ENCODE assay signal across 10 cellular contexts in genomic region chr9:136345281-136346156, GRCh38. TPM values are rescaled to one million over a fixed set of nuclear protein-coding genes. Genes with fewer than 3 reads are reported as not detected.
DNase-seq lines count a peak whose midpoint lies in the region; ATAC-seq and TF ChIP-seq lines count a peak whose summit lies in the region.
"Had no signal": no experiment of that assay in that cellular context is flagged by ENCODE, and none has a peak within 500 bp of the region (broad histone marks: within the 10 kb centered on the region; RNA-seq: fewer than 3 reads in every experiment).

No MANE protein-coding gene starts in this region.

- no peak for TF ChIP-seq POLR2A in ovary (IDR thresholded peaks at IDR 0.05)

- H3K9me3 ChIP-seq in mammary epithelial cell (replicated peaks; ENCODE audit: insufficient read depth, low read length) (no peaks in the 10 kb centered on the region), ovary (no peaks in the 10 kb centered on the region)
- H3K9me3 ChIP-seq: SJSA1 had no signal

- no peaks in the 10 kb centered on the region for H3K36me3 Mint-ChIP-seq in HFFc6 (ENCODE audit: low read depth)

- dilution Hi-C loops in mammary epithelial cell (cut with HindIII; ENCODE audit: low sequenced_read_pairs): no loop called here

- TF ChIP-seq CTCF in HFFc6 (IDR thresholded peaks at IDR 0.05) (peak; percentile 75), mammary epithelial cell (conservative IDR thresholded peaks at IDR 0.05 in 1 of 2, IDR thresholded peaks at IDR 0.05 in 1 of 2; ENCODE audit: extremely low read depth in 1 of 2, insufficient read depth in 1 of 2, low read depth in 1 of 2, low read length in 2 of 2) (peak in 1 of 2 donors; percentile 43), ovary (IDR thresholded peaks at IDR 0.05) (peak in 1 of 3 donors; percentile 10)

- peak overlapping the region; percentile 56 for H3K9ac ChIP-seq in mammary epithelial cell (ENCODE audit: insufficient read depth, low read length)

- H4K20me1 ChIP-seq in mammary epithelial cell (ENCODE audit: insufficient read depth, low read length): no peaks in the 10 kb centered on the region

- no peaks in the 10 kb centered on the region for H3K9me3 Mint-ChIP-seq in HFFc6
- no peaks in the 10 kb centered on the region for H3K9me3 Mint-ChIP-seq in stimulated activated naive CD8-positive, alpha-beta T cell treated with anti-CD3 and anti-CD28 coated beads, Interleukin-15, amount 100 ng/mL, for 72 hours

- TF ChIP-seq EP300 in ovary (IDR thresholded peaks at IDR 0.05): no peak

- DNase-seq in HFFc6 (peak; percentile 55), mammary epithelial cell (peak; percentile 76), iPS-NIHi7 (ENCODE audit: extremely low spot score) (peak; percentile 75), stromal cell of bone marrow (ENCODE audit: low read depth) (peak; percentile 38), ovary (no peak), SKM-1 (lab: John Stamatoyannopoulos, UW; ENCODE audit: unreplicated experiment) (no peak)
- no peak for DNase-seq in stimulated activated naive CD8-positive, alpha-beta T cell treated with anti-CD3 and anti-CD28 coated beads, Interleukin-15, amount 100 ng/mL, for 72 hours

- ATAC-seq in stimulated activated naive CD8-positive, alpha-beta T cell treated with anti-CD3 and anti-CD28 coated beads, Interleukin-15, amount 100 ng/mL, for 72 hours: no peak
- ATAC-seq in GM18502 (IDR thresholded peaks at IDR 0.05; ENCODE audit: poor library complexity, unreplicated experiment): no peak

- 2% methylated on average over 27 of the region's 43 CpGs for WGBS in mammary epithelial cell (ENCODE audit: low coverage, missing lambda C conversion rate)
- 46 to 66% (median 59%) methylated on average over 42 to 43 of the region's 43 CpGs for WGBS in ovary, 3 donors

- H3K27me3 Mint-ChIP-seq in HFFc6 (ENCODE audit: insufficient read depth): peaks cover 13% of the 10 kb centered on the region
- no peaks in the 10 kb centered on the region for H3K27me3 Mint-ChIP-seq in stimulated activated naive CD8-positive, alpha-beta T cell treated with anti-CD3 and anti-CD28 coated beads, Interleukin-15, amount 100 ng/mL, for 72 hours

- peak overlapping the region; percentile 74 for H3K27ac Mint-ChIP-seq in HFFc6
- H3K27ac Mint-ChIP-seq in stimulated activated naive CD8-positive, alpha-beta T cell treated with anti-CD3 and anti-CD28 coated beads, Interleukin-15, amount 100 ng/mL, for 72 hours: no peak overlapping the region

- BruUV-seq in mammary epithelial cell (replicated peaks; lab: Mats Ljungman, UMichigan): no TSS peak

- H3K4me1 ChIP-seq in mammary epithelial cell (ENCODE audit: insufficient read depth, low read length) (peaks cover 51% of the 10 kb centered on the region), ovary (ENCODE audit: insufficient read depth) (peaks cover 4% of the 10 kb centered on the region)
- H3K4me1 ChIP-seq: SJSA1 had no signal

- H3K27ac ChIP-seq in mammary epithelial cell (ENCODE audit: insufficient read depth, low read depth, low read length): peak overlapping the region; percentile 34
- no peak overlapping the region for H3K27ac ChIP-seq in ovary
- H3K27ac ChIP-seq: SJSA1 had no signal

- intact Hi-C loops in mammary epithelial cell (cut with micrococcal nuclease): loop anchor here (1.0 kb wide), 2 partner anchors 18 to 286 kb away; partner anchors contain the start of gene DNLZ
- intact Hi-C loops in ovary (cut with DNase I): no loop called here

- H3K4me1 Mint-ChIP-seq in HFFc6 (ENCODE audit: low read depth): peaks cover 18% of the 10 kb centered on the region
- H3K4me1 Mint-ChIP-seq in stimulated activated naive CD8-positive, alpha-beta T cell treated with anti-CD3 and anti-CD28 coated beads, Interleukin-15, amount 100 ng/mL, for 72 hours: peaks cover 5% of the 10 kb centered on the region

- H3K27me3 ChIP-seq in mammary epithelial cell (ENCODE audit: insufficient read depth, low read length) (no peaks in the 10 kb centered on the region), ovary (no peaks in the 10 kb centered on the region)
- H3K27me3 ChIP-seq: SJSA1 had no signal

- no peaks in the 10 kb centered on the region for H3K36me3 ChIP-seq in mammary epithelial cell (ENCODE audit: insufficient read depth, low read length)
- H3K36me3 ChIP-seq in ovary: no peaks in the 10 kb centered on the region

- CTCF ChIA-PET in mammary epithelial cell (lab: Charles Lee; ENCODE audit: low non-redundant PET): interaction anchor here (0.8 to 1.6 kb wide), 2 partner anchors 17 to 18 kb away, joined by 6 to 8 read pairs; partner anchors contain the start of gene DNLZ

- peaks cover 33% of the 10 kb centered on the region for H3K79me2 ChIP-seq in mammary epithelial cell (ENCODE audit: insufficient read depth, low read length)

- peak overlapping the region; percentile 95 for H3K4me2 ChIP-seq in mammary epithelial cell (ENCODE audit: insufficient read depth, low read depth, low read length)

- H3K4me3 ChIP-seq in mammary epithelial cell (replicated peaks in 1 of 3; ENCODE audit: insufficient read depth in 1 of 3, low read depth in 2 of 3, low read length in 3 of 3): peak overlapping the region; percentile 54 to 61 (median 58)
- no peak overlapping the region for H3K4me3 ChIP-seq in ovary
- H3K4me3 ChIP-seq: SJSA1 had no signal

- in situ Hi-C loops in mammary epithelial cell (cut with MboI; ENCODE audit: low sequenced_read_pairs in 2 of 2): loop anchor here in 1 of 2 donors (25.0 kb wide), 1 partner anchor 292 kb away; no protein-coding TSS in a partner anchor

- peak overlapping the region; percentile 84 for H2AFZ ChIP-seq in mammary epithelial cell (ENCODE audit: low read depth, low read length)

- H3K4me3 Mint-ChIP-seq in HFFc6: peak overlapping the region; percentile 53; the same call in 1 of the 2 replicates
- no peak overlapping the region for H3K4me3 Mint-ChIP-seq in stimulated activated naive CD8-positive, alpha-beta T cell treated with anti-CD3 and anti-CD28 coated beads, Interleukin-15, amount 100 ng/mL, for 72 hours

RNA-seq across cellular contexts. Expression of gene DNLZ, which starts 18.0 kb away (rescaled TPM):
- total RNA-seq in HFFc6 (2021; fragmentation: NEBNext Ultra II Directional; extraction: Animal tissue kit (Norgen Biotek cat#: 25700)): 10 to 100 TPM; 28.5 to 33.3 (median 30.4) TPM
- total RNA-seq in mammary epithelial cell (10 to 100 TPM; 11.7 to 33.9 TPM), ovary (10 to 100 TPM; 14.4 to 33.3 (median 24.2) TPM)
- polyA plus RNA-seq in mammary epithelial cell (13.8 TPM), ovary (10 to 100 TPM in 1 of 2 donors, 1 to 10 TPM in 1; 1.8 to 10.3 TPM)
- not detected for polyA minus RNA-seq in mammary epithelial cell

RNA-seq across cellular contexts. Expression of gene GPSM1, which starts 18.2 kb away (rescaled TPM):
- total RNA-seq in HFFc6 (2021; fragmentation: NEBNext Ultra II Directional; extraction: Animal tissue kit (Norgen Biotek cat#: 25700)): 10 to 100 TPM; 50.9 to 60.2 (median 55.0) TPM
- total RNA-seq in mammary epithelial cell (10 to 100 TPM; 34.3 to 34.4 TPM), ovary (10 to 100 TPM; 14.1 to 65.4 (median 36.4) TPM)
- polyA plus RNA-seq in mammary epithelial cell (9.1 TPM), ovary (10 to 100 TPM in 1 of 2 donors, under 1 TPM in 1; 0.57 to 26.6 TPM)
- polyA minus RNA-seq in mammary epithelial cell: 2.2 TPM

RNA-seq across cellular contexts. Expression of gene CARD9, which starts 27.9 kb away (rescaled TPM):
- total RNA-seq in HFFc6 (2021; fragmentation: NEBNext Ultra II Directional; extraction: Animal tissue kit (Norgen Biotek cat#: 25700)): 10 to 100 TPM in 2 of 6 experiments, 1 to 10 TPM in 4; 2.9 to 19.0 (median 3.2) TPM
- total RNA-seq in mammary epithelial cell (1 to 10 TPM in 1 of 2 donors, under 1 TPM in 1; 0.47 to 1.0 TPM), ovary (1 to 10 TPM in 4 of 7 donors, under 1 TPM in 3; 0.48 to 3.5 (median 1.3) TPM)
- polyA plus RNA-seq in mammary epithelial cell (0.14 TPM), ovary (under 1 TPM in 1 of 2 donors, not detected in 1; 0.61 TPM)
- not detected for polyA minus RNA-seq in mammary epithelial cell

RNA-seq across cellular contexts. Expression of gene CCDC187, which starts 41.6 kb away (rescaled TPM):
- not detected for total RNA-seq in HFFc6 (2021; fragmentation: NEBNext Ultra II Directional; extraction: Animal tissue kit (Norgen Biotek cat#: 25700))
- total RNA-seq in mammary epithelial cell (under 1 TPM in 1 of 2 donors, not detected in 1; 0.05 TPM), ovary (10 to 100 TPM in 1 of 7 donors, 1 to 10 TPM in 2, under 1 TPM in 3, not detected in 1; 0.03 to 15.7 (median 1.2) TPM)
- polyA plus RNA-seq in mammary epithelial cell (not detected), ovary (under 1 TPM; 0.02 to 0.05 TPM)
- not detected for polyA minus RNA-seq in mammary epithelial cell
- total RNA-seq: glomerular endothelial cell, SJSA1 had no signal

RNA-seq across cellular contexts. Expression of gene SNAPC4, which starts 54.5 kb away (rescaled TPM):
- total RNA-seq in HFFc6 (2021; fragmentation: NEBNext Ultra II Directional; extraction: Animal tissue kit (Norgen Biotek cat#: 25700)): 1 to 10 TPM; 6.2 to 9.4 (median 6.5) TPM
- total RNA-seq in mammary epithelial cell (1 to 10 TPM; 7.0 to 9.2 TPM), ovary (1 to 10 TPM; 5.4 to 9.6 (median 8.9) TPM)
- polyA plus RNA-seq in mammary epithelial cell (2.9 TPM), ovary (1 to 10 TPM; 3.7 to 7.3 TPM)
- 0.52 TPM for polyA minus RNA-seq in mammary epithelial cell

Comparison
In these comparisons a context has a peak if more than half of its experiments do, and no peak if none do; other contexts are left out.
1. DNase-seq: peak in HFFc6 (single experiment), mammary epithelial cell (single experiment), iPS-NIHi7 (single experiment) and stromal cell of bone marrow (single experiment); none in stimulated activated naive CD8-positive, alpha-beta T cell treated with anti-CD3 and anti-CD28 coated beads, Interleukin-15, amount 100 ng/mL, for 72 hours (0 of 2), ovary (0 of 5) and SKM-1 (single experiment).